12 cellular contexts compared by ENCODE assay signal in genomic region chr21:35232545-35233176, GRCh38.
DNase-seq lines count a peak whose midpoint lies in the region; ATAC-seq and TF ChIP-seq lines count a peak whose summit lies in the region.
"Had no signal": no experiment of that assay in that cellular context is flagged by ENCODE, and none has a peak within 500 bp of the region (broad histone marks: within the 10 kb centered on the region; RNA-seq: fewer than 3 reads in every experiment).

No MANE protein-coding gene starts in this region.

- CTCF ChIA-PET in MCF 10A (lab: Yijun Ruan, JAX): interaction anchor here (0.6 kb wide), 1 partner anchor 9 kb away, joined by 4 read pairs; no protein-coding TSS in a partner anchor
- CTCF ChIA-PET in activated CD8-positive, alpha-beta T cell treated with anti-CD3 and anti-CD28 coated beads, Interleukin-2, amount 10 ng/mL, durations not matched to agents 7 days and 5 days (lab: Charles Lee): interaction anchor here (1.0 to 1.3 kb wide), 2 partner anchors 11 to 182 kb away, joined by 3 read pairs; no protein-coding TSS in a partner anchor

- ATAC-seq in activated CD8-positive, alpha-beta T cell treated with anti-CD3 and anti-CD28 coated beads, Interleukin-2, amount 10 ng/mL, durations not matched to agents 7 days and 5 days: no peak
- ATAC-seq: T-cell had no signal

- H3K27ac Mint-ChIP-seq in MCF 10A (ENCODE audit: low read depth, unreplicated experiment) (no peak overlapping the region), type B pancreatic cell (peak overlapping the region; percentile 9)
- no peak overlapping the region for H3K27ac Mint-ChIP-seq in activated CD8-positive, alpha-beta T cell treated with anti-CD3 and anti-CD28 coated beads, Interleukin-2, amount 10 ng/mL, durations not matched to agents 7 days and 5 days
- H3K27ac Mint-ChIP-seq: T-cell had no signal

- H3K27me3 Mint-ChIP-seq in MCF 10A (ENCODE audit: insufficient read depth, unreplicated experiment) (no peaks in the 10 kb centered on the region), type B pancreatic cell (peaks cover 3% of the 10 kb centered on the region)
- peaks cover 16% of the 10 kb centered on the region for H3K27me3 Mint-ChIP-seq in activated CD8-positive, alpha-beta T cell treated with anti-CD3 and anti-CD28 coated beads, Interleukin-2, amount 10 ng/mL, durations not matched to agents 7 days and 5 days (ENCODE audit: low read depth)
- H3K27me3 Mint-ChIP-seq: T-cell had no signal

- H3K9me3 Mint-ChIP-seq in MCF 10A (ENCODE audit: unreplicated experiment) (peaks cover 2% of the 10 kb centered on the region), type B pancreatic cell (peaks cover 12% of the 10 kb centered on the region)
- H3K9me3 Mint-ChIP-seq in activated CD8-positive, alpha-beta T cell treated with anti-CD3 and anti-CD28 coated beads, Interleukin-2, amount 10 ng/mL, durations not matched to agents 7 days and 5 days (ENCODE audit: insufficient read depth): peaks cover 10% of the 10 kb centered on the region

- 82 to 83% methylated on average over 11 of the region's 11 CpGs for WGBS in lower leg skin, 2 donors

- H3K36me3 Mint-ChIP-seq in MCF 10A (ENCODE audit: insufficient read depth, unreplicated experiment): no peaks in the 10 kb centered on the region
- H3K36me3 Mint-ChIP-seq in type B pancreatic cell: no peaks in the 10 kb centered on the region
- peaks cover 17% of the 10 kb centered on the region for H3K36me3 Mint-ChIP-seq in activated CD8-positive, alpha-beta T cell treated with anti-CD3 and anti-CD28 coated beads, Interleukin-2, amount 10 ng/mL, durations not matched to agents 7 days and 5 days (ENCODE audit: low read depth)

- H3K36me3 ChIP-seq in breast epithelium: no peaks in the 10 kb centered on the region
- H3K36me3 ChIP-seq: esophagus muscularis mucosa had no signal

- BruUV-seq in MCF 10A (replicated peaks; lab: Mats Ljungman, UMichigan): no TSS peak

- no peaks in the 10 kb centered on the region for H3K27me3 ChIP-seq in breast epithelium
- H3K27me3 ChIP-seq: esophagus muscularis mucosa had no signal

- H3K4me3 Mint-ChIP-seq in MCF 10A (ENCODE audit: unreplicated experiment) (no peak overlapping the region), type B pancreatic cell (no peak overlapping the region)
- H3K4me3 Mint-ChIP-seq in activated CD8-positive, alpha-beta T cell treated with anti-CD3 and anti-CD28 coated beads, Interleukin-2, amount 10 ng/mL, durations not matched to agents 7 days and 5 days: no peak overlapping the region
- H3K4me3 Mint-ChIP-seq: T-cell had no signal

- TF ChIP-seq CTCF in MCF 10A (IDR thresholded peaks at IDR 0.05; ENCODE audit: unreplicated experiment): no peak
- no peak for TF ChIP-seq CTCF in breast epithelium (IDR thresholded peaks at IDR 0.05)
- TF ChIP-seq CTCF in type B pancreatic cell (conservative IDR thresholded peaks at IDR 0.05): no peak
- no peak for TF ChIP-seq CTCF in lower leg skin (IDR thresholded peaks at IDR 0.05)

- H3K4me1 Mint-ChIP-seq in MCF 10A (ENCODE audit: insufficient read depth, unreplicated experiment) (peaks cover 21% of the 10 kb centered on the region), type B pancreatic cell (ENCODE audit: unreplicated experiment) (peaks cover 7% of the 10 kb centered on the region)
- H3K4me1 Mint-ChIP-seq in activated CD8-positive, alpha-beta T cell treated with anti-CD3 and anti-CD28 coated beads, Interleukin-2, amount 10 ng/mL, durations not matched to agents 7 days and 5 days (ENCODE audit: low read depth): peaks cover 32% of the 10 kb centered on the region

- intact Hi-C loops in MCF 10A (cut with micrococcal nuclease): no loop called here
- intact Hi-C loops in breast epithelium (cut with DNase I; ENCODE audit: low total_unique reads): no loop called here
- intact Hi-C loops in lower leg skin (cut with DNase I; ENCODE audit: low total_unique reads): no loop called here

- TF ChIP-seq POLR2A in breast epithelium (IDR thresholded peaks at IDR 0.05) (no peak), lower leg skin (IDR thresholded peaks at IDR 0.05) (no peak)

- H3K9me3 ChIP-seq in breast epithelium: no peaks in the 10 kb centered on the region
- H3K9me3 ChIP-seq: esophagus muscularis mucosa had no signal

- DNase-seq in MCF 10A (ENCODE audit: unreplicated experiment): peak; percentile 60
- DNase-seq in breast epithelium (ENCODE audit: low spot score in 2 of 2): no peak
- peak; percentile 43 to 47 for DNase-seq in SW 1271 (lab: John Stamatoyannopoulos, UW)
- peak; percentile 52 for DNase-seq in glomerular endothelial cell (ENCODE audit: extremely low read depth, low read depth, low spot score)
- DNase-seq in type B pancreatic cell (ENCODE audit: extremely low spot score, unreplicated experiment): no peak
- no peak for DNase-seq in HUDEP-2 (lab: John Stamatoyannopoulos, UW; ENCODE audit: unreplicated experiment in 76 of 76)
- no peak for DNase-seq in activated CD8-positive, alpha-beta T cell treated with anti-CD3 and anti-CD28 coated beads, Interleukin-2, amount 10 ng/mL, durations not matched to agents 7 days and 5 days
- DNase-seq in lower leg skin (ENCODE audit: low spot score in 2 of 2): no peak
- DNase-seq: amygdala, NCI-H2171, T-cell had no signal

- no peak overlapping the region for H3K4me3 ChIP-seq in breast epithelium
- no peak overlapping the region for H3K4me3 ChIP-seq in lower leg skin (ENCODE audit: low read depth, poor library complexity, severe bottlenecking)
- H3K4me3 ChIP-seq: esophagus muscularis mucosa had no signal

- no peaks in the 10 kb centered on the region for H3K4me1 ChIP-seq in breast epithelium
- H3K4me1 ChIP-seq: esophagus muscularis mucosa had no signal

- H3K27ac ChIP-seq in breast epithelium: no peak overlapping the region
- H3K27ac ChIP-seq: esophagus muscularis mucosa had no signal

- POLR2A ChIA-PET in MCF 10A (lab: Yijun Ruan, JAX): interaction anchor here (0.6 to 1.8 kb wide), 13 partner anchors 9 to 347 kb away, joined by 3 to 7 read pairs (median 3); no protein-coding TSS in a partner anchor
- POLR2A ChIA-PET in activated CD8-positive, alpha-beta T cell treated with anti-CD3 and anti-CD28 coated beads, Interleukin-2, amount 10 ng/mL, durations not matched to agents 7 days and 5 days (lab: Charles Lee): no interaction called here

Comparison
In these comparisons a context has a peak if more than half of its experiments do, and no peak if none do; other contexts are left out.
1. DNase-seq: peak in MCF 10A (single experiment), SW 1271 (2 of 2) and glomerular endothelial cell (single experiment); none in breast epithelium (0 of 2), type B pancreatic cell (single experiment), HUDEP-2 (0 of 76), activated CD8-positive, alpha-beta T cell treated with anti-CD3 and anti-CD28 coated beads, Interleukin-2, amount 10 ng/mL, durations not matched to agents 7 days and 5 days (single experiment) and lower leg skin (0 of 2).